In the genomic region with DNA sequence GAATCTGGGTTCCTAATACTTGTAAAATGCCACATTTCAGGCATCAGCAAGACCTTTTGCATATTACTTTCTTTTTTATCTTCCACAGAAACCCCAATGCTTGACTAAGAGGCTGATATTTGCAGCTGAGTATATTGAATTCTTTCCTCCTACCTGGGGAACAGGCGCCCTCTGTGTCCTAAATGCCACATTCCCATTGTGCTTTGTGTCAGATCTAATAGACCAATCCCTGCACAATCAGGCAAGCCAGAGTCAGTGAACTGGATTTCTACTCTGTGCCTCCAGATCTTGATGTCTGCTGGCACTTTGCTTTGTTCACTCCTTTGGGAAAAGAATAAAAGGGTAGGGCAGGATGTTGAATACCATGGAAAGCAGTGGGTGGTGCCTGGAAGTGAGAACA, we compare ENCODE assay signal across 29 cellular contexts. TPM values are rescaled to one million over a fixed set of nuclear protein-coding genes. Genes with fewer than 3 reads are reported as not detected.
DNase-seq lines count a peak whose midpoint lies in the region; ATAC-seq and TF ChIP-seq lines count a peak whose summit lies in the region.
"Had no signal": no experiment of that assay in that cellular context is flagged by ENCODE, and none has a peak within 500 bp of the region (broad histone marks: within the 10 kb centered on the region; RNA-seq: fewer than 3 reads in every experiment).

No MANE protein-coding gene starts in this region.

- no peaks in the 10 kb centered on the region for H3K36me3 ChIP-seq in DND-41 (ENCODE audit: insufficient read depth, low read length)
- H3K36me3 ChIP-seq in neural cell (ENCODE audit: insufficient read depth, low read length): no peaks in the 10 kb centered on the region
- H3K36me3 ChIP-seq: brain microvascular endothelial cell, upper lobe of right lung had no signal

- H3K4me1 ChIP-seq in DND-41 (ENCODE audit: insufficient read depth, low read length): no peaks in the 10 kb centered on the region
- H3K4me1 ChIP-seq in right cardiac atrium (ENCODE audit: control insufficient read depth, insufficient read depth, low read length): no peaks in the 10 kb centered on the region
- H3K4me1 ChIP-seq: upper lobe of right lung had no signal

- no peaks in the 10 kb centered on the region for H3K79me2 ChIP-seq in DND-41 (ENCODE audit: insufficient read depth, low read length)
- H3K79me2 ChIP-seq in neural cell (replicated peaks; ENCODE audit: insufficient read depth, low read length): no peaks in the 10 kb centered on the region

- H3K9me3 ChIP-seq in DND-41 (ENCODE audit: insufficient read depth, low read length, severe bottlenecking) (no peaks in the 10 kb centered on the region), neural cell (ENCODE audit: low read length) (peaks cover 3% of the 10 kb centered on the region), right cardiac atrium (ENCODE audit: control insufficient read depth, low read length) (no peaks in the 10 kb centered on the region)
- H3K9me3 ChIP-seq: upper lobe of right lung had no signal

- H3K27me3 Mint-ChIP-seq in WTC11 (ENCODE audit: low read depth): no peaks in the 10 kb centered on the region; the same call in 1 of the 2 replicates

- no peaks in the 10 kb centered on the region for H3K27me3 ChIP-seq in DND-41 (ENCODE audit: insufficient read depth, low read length, poor library complexity)
- no peaks in the 10 kb centered on the region for H3K27me3 ChIP-seq in neural cell (ENCODE audit: insufficient read depth, low read depth, low read length)
- H3K27me3 ChIP-seq in right cardiac atrium (ENCODE audit: control insufficient read depth, insufficient read depth): no peaks in the 10 kb centered on the region
- H3K27me3 ChIP-seq: brain microvascular endothelial cell, upper lobe of right lung had no signal

- no peak overlapping the region for H3K9ac ChIP-seq in DND-41 (ENCODE audit: low read depth, low read length)
- no peak overlapping the region for H3K9ac ChIP-seq in neural cell (ENCODE audit: low read length)

- H3K27ac ChIP-seq in DND-41 (ENCODE audit: low read length) (no peak overlapping the region), neural cell (ENCODE audit: low read length) (no peak overlapping the region), right cardiac atrium (ENCODE audit: low read length) (no peak overlapping the region)
- H3K27ac ChIP-seq: brain microvascular endothelial cell, epithelial cell of prostate, upper lobe of right lung had no signal

- WGBS in right cardiac atrium: 73% methylated on average over 1 of the region's 1 CpG

- intact Hi-C loops in right cardiac atrium (cut with DNase I): no loop called here

- H3K4me3 Mint-ChIP-seq in WTC11: no peak overlapping the region
- H3K4me3 Mint-ChIP-seq: activated naive CD4-positive, alpha-beta T cell treated with anti-CD3 and anti-CD28 coated beads, Interleukin-2, amount 10 ng/mL, durations not matched to agents 7 days and 5 days; nephron; stimulated activated effector memory CD8-positive, alpha-beta T cell treated with anti-CD3 and anti-CD28 coated beads, Interleukin-12 subunit alpha, Interleukin-12 subunit beta, amount 100 ng/mL, for 72 hours had no signal

- H2AFZ ChIP-seq in DND-41 (ENCODE audit: low read depth, low read length): no peak overlapping the region
- no peak overlapping the region for H2AFZ ChIP-seq in neural cell (ENCODE audit: low read depth, low read length)

- POLR2A ChIA-PET in WTC11 (lab: Charles Lee): no interaction called here

- H3K4me1 Mint-ChIP-seq in WTC11: peaks cover 5% of the 10 kb centered on the region
- H3K4me1 Mint-ChIP-seq: activated naive CD4-positive, alpha-beta T cell treated with anti-CD3 and anti-CD28 coated beads, Interleukin-2, amount 10 ng/mL, durations not matched to agents 7 days and 5 days; nephron; stimulated activated effector memory CD8-positive, alpha-beta T cell treated with anti-CD3 and anti-CD28 coated beads, Interleukin-12 subunit alpha, Interleukin-12 subunit beta, amount 100 ng/mL, for 72 hours had no signal

- in situ Hi-C loops in ACHN (cut with HindIII; ENCODE audit: low pct_ligation_motif_present, low pct_unique_long_range_greater_than_20kb, low sequenced_read_pairs): no loop called here

- no peak for DNase-seq in DND-41
- peak; percentile 19 for DNase-seq in WTC11 (ENCODE audit: low spot score)
- DNase-seq in right cardiac atrium: no peak
- DNase-seq in ACHN: no peak
- DNase-seq in GM10266 (ENCODE audit: extremely low spot score): no peak
- DNase-seq: activated CD4-positive, alpha-beta T cell treated with anti-CD3 and anti-CD28 coated beads, Interleukin-2, amount 50 U/mL, for 4 hours; activated naive CD4-positive, alpha-beta T cell treated with anti-CD3 and anti-CD28 coated beads, Interleukin-2, amount 10 ng/mL, durations not matched to agents 7 days and 5 days; amniotic stem cell; brain microvascular endothelial cell; effector CD4-positive, alpha-beta T cell; glutamatergic neuron; GOT3; NCI-H1048; NCI-H1694; NCI-H774; SHP77; stimulated activated CD4-positive, alpha-beta T cell treated with anti-CD3 and anti-CD28 coated beads, Interleukin-12 subunit alpha, Interleukin-12 subunit beta, amount 100 ng/mL, for 4 hours; stimulated activated CD4-positive, alpha-beta T cell treated with anti-CD3 and anti-CD28 coated beads, Interleukin-4, amount 100 ng/mL, for 1 hour; substantia nigra; T-helper 9 cell; upper lobe of right lung had no signal

- no peak for TF ChIP-seq EP300 in Ishikawa (IDR thresholded peaks at IDR 0.05; ENCODE audit: borderline replicate concordance)
- TF ChIP-seq EP300 in neural cell (conservative IDR thresholded peaks at IDR 0.05; ENCODE audit: poor library complexity, severe bottlenecking): no peak

- H3K36me3 Mint-ChIP-seq in WTC11: peaks cover 5% of the 10 kb centered on the region
- H3K36me3 Mint-ChIP-seq: activated naive CD4-positive, alpha-beta T cell treated with anti-CD3 and anti-CD28 coated beads, Interleukin-2, amount 10 ng/mL, durations not matched to agents 7 days and 5 days; stimulated activated effector memory CD8-positive, alpha-beta T cell treated with anti-CD3 and anti-CD28 coated beads, Interleukin-12 subunit alpha, Interleukin-12 subunit beta, amount 100 ng/mL, for 72 hours had no signal

- H3K4me3 ChIP-seq in DND-41 (ENCODE audit: low read depth in 1 of 2, low read length in 2 of 2) (no peak overlapping the region), neural cell (ENCODE audit: low read length) (no peak overlapping the region), right cardiac atrium (ENCODE audit: low read length) (no peak overlapping the region)
- H3K4me3 ChIP-seq: upper lobe of right lung had no signal

- CTCF ChIA-PET in WTC11 (lab: Charles Lee): interaction anchor here (0.7 to 1.6 kb wide), 7 partner anchors 10 to 525 kb away, joined by 3 to 19 read pairs (median 6); no protein-coding TSS in a partner anchor

- TF ChIP-seq CTCF in DND-41 (IDR thresholded peaks at IDR 0.05; ENCODE audit: borderline replicate concordance, extremely low read depth, low read length, poor library complexity, severe bottlenecking): peak; percentile 3
- no peak for TF ChIP-seq CTCF in WTC11 (IDR thresholded peaks at IDR 0.05)
- peak; percentile 22 for TF ChIP-seq CTCF in neural cell (IDR thresholded peaks at IDR 0.05; ENCODE audit: poor library complexity, severe bottlenecking)
- no peak for TF ChIP-seq CTCF in GM10266 (IDR thresholded peaks at IDR 0.05; ENCODE audit: control insufficient read depth, insufficient read depth, low read depth, missing control alignments)

- ATAC-seq in DND-41 (ENCODE audit: insufficient read depth, low read depth) (no peak), WTC11 (peak; percentile 91), right cardiac atrium (no peak)
- ATAC-seq: sciatic nerve; stimulated activated effector memory CD8-positive, alpha-beta T cell treated with anti-CD3 and anti-CD28 coated beads, Interleukin-12 subunit alpha, Interleukin-12 subunit beta, amount 100 ng/mL, for 72 hours; upper lobe of right lung had no signal

- H3F3A ChIP-seq in neural cell (ENCODE audit: insufficient read depth, low read length, poor library complexity, severe bottlenecking): no peaks in the 10 kb centered on the region

- peaks cover 26% of the 10 kb centered on the region for H3K9me3 Mint-ChIP-seq in WTC11
- H3K9me3 Mint-ChIP-seq: activated naive CD4-positive, alpha-beta T cell treated with anti-CD3 and anti-CD28 coated beads, Interleukin-2, amount 10 ng/mL, durations not matched to agents 7 days and 5 days; stimulated activated effector memory CD8-positive, alpha-beta T cell treated with anti-CD3 and anti-CD28 coated beads, Interleukin-12 subunit alpha, Interleukin-12 subunit beta, amount 100 ng/mL, for 72 hours had no signal

- TF ChIP-seq RAD21 in Ishikawa (IDR thresholded peaks at IDR 0.05; ENCODE audit: low read depth): peak; percentile 29; the same call in 1 of the 2 replicates
- no peak for TF ChIP-seq RAD21 in neural cell (conservative IDR thresholded peaks at IDR 0.05)

- H4K20me1 ChIP-seq in DND-41 (ENCODE audit: insufficient read depth, low read length) (no peaks in the 10 kb centered on the region), neural cell (ENCODE audit: insufficient read depth) (no peaks in the 10 kb centered on the region)

- H3K4me2 ChIP-seq in DND-41 (ENCODE audit: insufficient read depth, low read length): no peak overlapping the region
- H3K4me2 ChIP-seq in neural cell (ENCODE audit: low read length): no peak overlapping the region

- H3K9me2 ChIP-seq in neural cell (ENCODE audit: insufficient read depth, low read length): no peaks in the 10 kb centered on the region

- H3K27ac Mint-ChIP-seq in WTC11: no peak overlapping the region
- H3K27ac Mint-ChIP-seq: activated naive CD4-positive, alpha-beta T cell treated with anti-CD3 and anti-CD28 coated beads, Interleukin-2, amount 10 ng/mL, durations not matched to agents 7 days and 5 days; nephron; stimulated activated effector memory CD8-positive, alpha-beta T cell treated with anti-CD3 and anti-CD28 coated beads, Interleukin-12 subunit alpha, Interleukin-12 subunit beta, amount 100 ng/mL, for 72 hours had no signal

TF ChIP-seq in Ishikawa, 13 proteins besides CTCF, POLR2A, EP300 and RAD21 (continues in another document):
- TF ChIP-seq CEBPB (IDR thresholded peaks at IDR 0.05) (no peak), FOXM1 (IDR thresholded peaks at IDR 0.05; ENCODE audit: borderline replicate concordance, low read depth) (no peak), YY1 (IDR thresholded peaks at IDR 0.05; ENCODE audit: low read depth) (no peak)

TF ChIP-seq in WTC11, 78 proteins besides CTCF, POLR2A, EP300 and RAD21 (continues in another document):
- TF ChIP-seq NFE2L1 (CRISPR knock-in tag; IDR thresholded peaks at IDR 0.05): no peak
- no peak for TF ChIP-seq MXD4 (CRISPR knock-in tag; IDR thresholded peaks at IDR 0.05; ENCODE audit: borderline replicate concordance)

TF ChIP-seq in neural cell, 6 proteins besides CTCF, POLR2A, EP300 and RAD21 (continues in another document):
- TF ChIP-seq SMC3 (conservative IDR thresholded peaks at IDR 0.05; ENCODE audit: poor library complexity) (no peak), POLR2AphosphoS5 (IDR thresholded peaks at IDR 0.05) (no peak)

RNA-seq across cellular contexts. Expression of gene TAS2R42, which starts 22.4 kb away (rescaled TPM):
- total RNA-seq in WTC11 (2021): not detected in 3 replicates
- polyA plus RNA-seq in neural cell: not detected in 2 replicates
- not detected in 2 replicates for polyA minus RNA-seq in neural cell
- total RNA-seq in right cardiac atrium: not detected
- polyA plus RNA-seq in right cardiac atrium: not detected
- total RNA-seq: lung microvascular endothelial cell, mucosa of gallbladder, sciatic nerve, upper lobe of right lung had no signal

RNA-seq across cellular contexts. Expression of gene SMIM10L1, which starts 38.1 kb away (rescaled TPM):
- total RNA-seq in WTC11 (2021) (11.8 to 12.3 TPM (median 12.2 TPM) in 3 replicates), right cardiac atrium (10 to 100 TPM; 13.1 to 18.4 (median 16.3) TPM)
- polyA plus RNA-seq in neural cell (19.1 and 22.0 TPM in 2 replicates), right cardiac atrium (16.2 TPM)
- 20.5 and 22.7 TPM in 2 replicates for polyA minus RNA-seq in neural cell

Comparison
In these comparisons a context has a peak if more than half of its experiments do, and no peak if none do; other contexts are left out.
1. CTCF ChIP-seq: peak in DND-41 (single experiment) and neural cell (single experiment); none in WTC11 (single experiment) and GM10266 (single experiment).